ENCODE assay signal across 12 cellular contexts in genomic region chr12:46224401-46224800, GRCh38. TPM values are rescaled to one million over a fixed set of nuclear protein-coding genes. Genes with fewer than 3 reads are reported as not detected.
A peak's percentile ranks its signal among the peaks of the same experiment; 100 is the strongest.
DNase-seq lines count a peak whose midpoint lies in the region; ATAC-seq and TF ChIP-seq lines count a peak whose summit lies in the region.
"Had no signal": no experiment of that assay in that cellular context is flagged by ENCODE, and none has a peak within 500 bp of the region (broad histone marks: within the 10 kb centered on the region; RNA-seq: fewer than 3 reads in every experiment).

No MANE protein-coding gene starts in this region.

- intact Hi-C loops in esophagus muscularis mucosa (cut with DNase I), result loop anchor here (5.0 kb wide), 1 partner anchor 38 kb away; no protein-coding TSS in a partner anchor

- H3K36me3 Mint-ChIP-seq in neural progenitor cell, result peaks cover 51% of the 10 kb centered on the region

- H3K4me2 ChIP-seq in neural progenitor cell, result no peak overlapping the region
- H3K4me2 ChIP-seq: KMS-11 had no signal

- peak; percentile 69 for DNase-seq in AG08395 (ENCODE audit: low spot score)
- peak; percentile 38 for DNase-seq in LHCN-M2 (ENCODE audit: low read depth)
- DNase-seq in esophagus muscularis mucosa (ENCODE audit: extremely low spot score), result no peak
- no peak for DNase-seq in neural progenitor cell (ENCODE audit: low spot score)
- no peak for DNase-seq in A172 (ENCODE audit: low spot score)
- no peak for DNase-seq in Peyer's patch
- DNase-seq: NCI-H510A treated with DMSO at 0.1 percent for 48 hours had no signal

- H3K4me1 ChIP-seq in esophagus muscularis mucosa (peaks cover 38 to 99% (median 93%) of the 10 kb centered on the region in 4 donors), muscle layer of colon (ENCODE audit: insufficient read depth, low read length) (peaks cover 68% of the 10 kb centered on the region), neural progenitor cell (no peaks in the 10 kb centered on the region), Peyer's patch (peaks cover 0 to 24% (median 6%) of the 10 kb centered on the region in 4 donors)

- H3K4me1 Mint-ChIP-seq in neural progenitor cell, result peaks cover 2% of the 10 kb centered on the region

- H3K27me3 ChIP-seq in esophagus muscularis mucosa (no peaks in the 10 kb centered on the region), muscle layer of colon (ENCODE audit: control insufficient read depth in 1 of 2, insufficient read depth in 2 of 2, low read length in 2 of 2) (no peaks in the 10 kb centered on the region), neural progenitor cell (no peaks in the 10 kb centered on the region), Peyer's patch (no peaks in the 10 kb centered on the region)
- H3K27me3 ChIP-seq: ovary had no signal

- H3K9me3 Mint-ChIP-seq in neural progenitor cell, result no peaks in the 10 kb centered on the region
- H3K9me3 Mint-ChIP-seq: dendritic cell treated with granulocyte-macrophage colony-stimulating factor and Interleukin-4, amounts not matched to agents 40 ng/mL and 50 ng/mL, for 4 days had no signal

- TF ChIP-seq CTCF in esophagus muscularis mucosa (IDR thresholded peaks at IDR 0.05) (no peak), neural progenitor cell (IDR thresholded peaks at IDR 0.05) (no peak), Peyer's patch (IDR thresholded peaks at IDR 0.05) (no peak)

- H3K27ac ChIP-seq in esophagus muscularis mucosa (replicated peaks in 1 of 4) (peak overlapping the region; percentile 72 to 82 (median 77)), muscle layer of colon (ENCODE audit: low read depth, low read length) (peak overlapping the region; percentile 48), neural progenitor cell (no peak overlapping the region), Peyer's patch (peak overlapping the region in 1 of 4 donors; percentile 12)
- H3K27ac ChIP-seq: KMS-11, ovary had no signal

- ATAC-seq in HG03439 (IDR thresholded peaks at IDR 0.05; ENCODE audit: unreplicated experiment), result no peak

- H3K36me3 ChIP-seq in esophagus muscularis mucosa, result peaks cover 0 to 4% (median 0%) of the 10 kb centered on the region in 4 donors
- peaks cover 5% of the 10 kb centered on the region for H3K36me3 ChIP-seq in muscle layer of colon (ENCODE audit: insufficient read depth, low read length)
- H3K36me3 ChIP-seq in neural progenitor cell, result peaks cover 31% of the 10 kb centered on the region
- no peaks in the 10 kb centered on the region for H3K36me3 ChIP-seq in Peyer's patch
- H3K36me3 ChIP-seq: ovary had no signal

- peaks cover 93% of the 10 kb centered on the region for H3K79me2 ChIP-seq in neural progenitor cell (ENCODE audit: low read depth)

- no peak for TF ChIP-seq EP300 in esophagus muscularis mucosa (IDR thresholded peaks at IDR 0.05)

- H3K4me3 ChIP-seq in esophagus muscularis mucosa (no peak overlapping the region), muscle layer of colon (ENCODE audit: low read depth in 1 of 2, low read length in 2 of 2) (no peak overlapping the region), neural progenitor cell (no peak overlapping the region), Peyer's patch (no peak overlapping the region)
- H3K4me3 ChIP-seq: ovary had no signal

- no peaks in the 10 kb centered on the region for H3F3A ChIP-seq in neural progenitor cell (ENCODE audit: low read depth)

- peaks cover 2% of the 10 kb centered on the region for H3K27me3 Mint-ChIP-seq in neural progenitor cell (ENCODE audit: insufficient read depth, low read depth)

- H3K4me3 Mint-ChIP-seq in neural progenitor cell, result no peak overlapping the region
- H3K4me3 Mint-ChIP-seq: dendritic cell treated with granulocyte-macrophage colony-stimulating factor and Interleukin-4, amounts not matched to agents 40 ng/mL and 50 ng/mL, for 4 days had no signal

- 33% methylated on average over 1 of the region's 1 CpG for WGBS in esophagus muscularis mucosa

- no peak for TF ChIP-seq POLR2A in esophagus muscularis mucosa (IDR thresholded peaks at IDR 0.05; ENCODE audit: low read depth)
- no peak for TF ChIP-seq POLR2A in Peyer's patch (IDR thresholded peaks at IDR 0.05)

- H3K9ac ChIP-seq in muscle layer of colon (ENCODE audit: low read length) (no peak overlapping the region), neural progenitor cell (no peak overlapping the region)
- H3K9ac ChIP-seq: KMS-11 had no signal

- H3K9me3 ChIP-seq in esophagus muscularis mucosa (no peaks in the 10 kb centered on the region), muscle layer of colon (ENCODE audit: low read length) (no peaks in the 10 kb centered on the region), neural progenitor cell (ENCODE audit: low read depth) (no peaks in the 10 kb centered on the region), Peyer's patch (no peaks in the 10 kb centered on the region)
- H3K9me3 ChIP-seq: ovary had no signal

- no peak overlapping the region for H3K27ac Mint-ChIP-seq in neural progenitor cell
- H3K27ac Mint-ChIP-seq: dendritic cell treated with granulocyte-macrophage colony-stimulating factor and Interleukin-4, amounts not matched to agents 40 ng/mL and 50 ng/mL, for 4 days had no signal

- no peak overlapping the region for H2AFZ ChIP-seq in neural progenitor cell (replicated peaks)

- no peaks in the 10 kb centered on the region for H4K20me1 ChIP-seq in neural progenitor cell (ENCODE audit: low read depth)

RNA-seq across cellular contexts. Expression of gene SLC38A1, which starts 44.4 kb away (rescaled TPM):
- total RNA-seq in LHCN-M2 (2014; rRNA removed) (89.6 and 118 TPM in 2 replicates), esophagus muscularis mucosa (100 to 1,000 TPM; 173 to 200 (median 193) TPM), neural progenitor cell (ENCODE audit: low replicate concordance) (103 and 142 TPM in 2 replicates), Peyer's patch (10 to 100 TPM; 41.9 to 82.3 (median 49.8) TPM)
- polyA plus RNA-seq in LHCN-M2 (2012), result 16.3 TPM
- total RNA-seq in A172 (2014; rRNA removed; shearing (Covaris generic)), result 89.2 and 91.2 TPM in 2 replicates

Comparison
In these comparisons a context has a peak if more than half of its experiments do, and no peak if none do; other contexts are left out.
1. DNase-seq: peak in AG08395 (single experiment) and LHCN-M2 (single experiment); none in esophagus muscularis mucosa (single experiment), neural progenitor cell (single experiment), A172 (single experiment) and Peyer's patch (0 of 3).